ENCODE assay signal across 8 cellular contexts in the genomic region with DNA sequence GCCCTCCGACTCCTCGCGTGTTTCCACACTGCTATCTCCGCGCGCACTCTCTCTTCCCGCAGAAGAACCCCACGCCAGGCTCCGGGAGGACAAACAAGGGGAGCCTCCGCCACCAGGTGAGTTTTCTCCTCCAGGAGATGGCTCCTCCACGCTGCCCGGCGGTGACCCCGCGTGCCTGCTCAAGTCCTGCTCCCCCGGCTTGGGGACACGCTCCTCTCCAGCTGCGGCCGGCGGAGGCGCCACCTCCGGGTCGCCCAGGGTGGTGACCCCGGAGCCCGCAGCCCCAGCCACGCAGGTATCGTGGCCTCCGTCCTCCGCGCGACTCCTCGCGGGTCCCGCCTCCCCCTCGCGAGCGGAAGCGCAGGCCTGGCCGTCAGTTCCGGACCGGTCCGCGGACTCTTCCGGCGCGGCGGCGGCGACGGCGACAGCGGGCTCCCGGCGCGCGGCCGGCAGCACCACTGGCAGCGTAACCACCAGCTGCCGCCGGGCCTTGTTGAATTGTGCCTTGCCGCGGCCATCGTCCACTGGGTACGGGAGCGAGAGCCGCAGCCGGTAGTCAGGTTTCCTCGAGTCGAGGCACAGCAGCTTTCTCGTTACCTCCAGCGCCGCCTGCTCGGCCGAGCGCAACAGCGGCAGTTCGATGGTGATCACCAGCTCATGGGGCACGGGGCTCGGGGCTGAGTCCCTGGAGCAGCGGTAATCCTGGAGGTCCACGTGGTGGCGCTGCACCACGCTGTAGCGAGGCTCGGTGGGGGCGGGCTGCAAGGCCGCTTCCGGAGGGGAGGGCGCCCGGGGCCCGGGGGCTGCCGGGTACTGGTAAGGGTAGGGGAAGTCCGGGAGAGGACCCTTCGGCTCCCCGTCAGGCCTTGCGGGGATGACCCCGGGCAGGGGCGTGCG. TPM values are rescaled to one million over a fixed set of nuclear protein-coding genes. Genes with fewer than 3 reads are reported as not detected.
A peak's percentile ranks its signal among the peaks of the same experiment; 100 is the strongest.
DNase-seq lines count a peak whose midpoint lies in the region; ATAC-seq and TF ChIP-seq lines count a peak whose summit lies in the region.

No MANE protein-coding gene starts in this region.

- peak overlapping the region; percentile 93 for H3K27ac Mint-ChIP-seq in activated T-helper 17 cell treated with anti-CD3 and anti-CD28 coated beads, Interleukin-2, amount 50 U/mL, for 72 hours
- peak overlapping the region; percentile 95 to 97 (median 97) for H3K27ac Mint-ChIP-seq in nephron

- TF ChIP-seq CTCF in nephron (IDR thresholded peaks at IDR 0.05; ENCODE audit: unreplicated experiment in 3 of 3) = peak; percentile 78 to 94 (median 85)

- ATAC-seq in activated T-helper 17 cell treated with anti-CD3 and anti-CD28 coated beads, Interleukin-2, amount 50 U/mL, for 72 hours (replicated peaks) = peak; percentile 81
- ATAC-seq in stimulated activated naive CD8-positive, alpha-beta T cell treated with anti-CD3 and anti-CD28 coated beads, Interleukin-15, Interleukin-2, amounts not matched to agents 100 U/mL and 50 U/mL, for 24 hours = peak; percentile 89

- H3K27me3 Mint-ChIP-seq in activated T-helper 17 cell treated with anti-CD3 and anti-CD28 coated beads, Interleukin-2, amount 50 U/mL, for 72 hours = no peaks in the 10 kb centered on the region
- H3K27me3 Mint-ChIP-seq in nephron (ENCODE audit: low read depth) = no peaks in the 10 kb centered on the region

- H3K4me1 Mint-ChIP-seq in activated T-helper 17 cell treated with anti-CD3 and anti-CD28 coated beads, Interleukin-2, amount 50 U/mL, for 72 hours = peaks cover 21% of the 10 kb centered on the region
- H3K4me1 Mint-ChIP-seq in nephron = peaks cover 39% of the 10 kb centered on the region

- peak; percentile 97 for DNase-seq in ELR (ENCODE audit: low read depth)
- peak; percentile 74 for DNase-seq in GOT3 (lab: John Stamatoyannopoulos, UW)
- DNase-seq in LHCN-M2 (ENCODE audit: low read depth) = peak; percentile 93
- DNase-seq in RKO (ENCODE audit: low spot score) = peak; percentile 94
- DNase-seq in fibroblast of peridontal ligament (ENCODE audit: extremely low read depth) = peak; percentile 91
- DNase-seq in stimulated activated naive CD8-positive, alpha-beta T cell treated with anti-CD3 and anti-CD28 coated beads, Interleukin-15, Interleukin-2, amounts not matched to agents 100 U/mL and 50 U/mL, for 24 hours = peak; percentile 95

- peak overlapping the region; percentile 94 for H3K4me3 Mint-ChIP-seq in activated T-helper 17 cell treated with anti-CD3 and anti-CD28 coated beads, Interleukin-2, amount 50 U/mL, for 72 hours
- H3K4me3 Mint-ChIP-seq in nephron = peak overlapping the region; percentile 94 to 98 (median 94)

- no peaks in the 10 kb centered on the region for H3K9me3 Mint-ChIP-seq in activated T-helper 17 cell treated with anti-CD3 and anti-CD28 coated beads, Interleukin-2, amount 50 U/mL, for 72 hours
- H3K9me3 Mint-ChIP-seq in nephron = no peaks in the 10 kb centered on the region

- peaks cover 78% of the 10 kb centered on the region for H3K36me3 Mint-ChIP-seq in activated T-helper 17 cell treated with anti-CD3 and anti-CD28 coated beads, Interleukin-2, amount 50 U/mL, for 72 hours (ENCODE audit: low read depth)
- peaks cover 27% of the 10 kb centered on the region for H3K36me3 Mint-ChIP-seq in nephron (ENCODE audit: low read depth)

RNA-seq across cellular contexts. Expression of a gene that starts 1.1 kb away (rescaled TPM):
- 11.2 and 16.0 TPM in 2 replicates for total RNA-seq in LHCN-M2 (2014; rRNA removed)
- 2.8 TPM for polyA plus RNA-seq in LHCN-M2 (2012)
- total RNA-seq in activated T-helper 17 cell treated with anti-CD3 and anti-CD28 coated beads, Interleukin-2, amount 50 U/mL, for 72 hours = 10 to 100 TPM in 1 of 2 donors, 1 to 10 TPM in 1; 9.3 to 11.6 TPM

RNA-seq across cellular contexts. Expression of a gene that starts 13.3 kb away (rescaled TPM):
- 97.6 and 105 TPM in 2 replicates for total RNA-seq in LHCN-M2 (2014; rRNA removed)
- 29.5 TPM for polyA plus RNA-seq in LHCN-M2 (2012)
- total RNA-seq in activated T-helper 17 cell treated with anti-CD3 and anti-CD28 coated beads, Interleukin-2, amount 50 U/mL, for 72 hours = 10 to 100 TPM; 44.6 to 49.3 TPM

RNA-seq across cellular contexts. Expression of a gene that starts 13.5 kb away (rescaled TPM):
- total RNA-seq in LHCN-M2 (2014; rRNA removed) = 132 and 160 TPM in 2 replicates
- polyA plus RNA-seq in LHCN-M2 (2012) = 391 TPM
- 100 to 1,000 TPM; 182 to 184 TPM for total RNA-seq in activated T-helper 17 cell treated with anti-CD3 and anti-CD28 coated beads, Interleukin-2, amount 50 U/mL, for 72 hours

RNA-seq across cellular contexts. Expression of a gene that starts 35.2 kb away (rescaled TPM):
- total RNA-seq in LHCN-M2 (2014; rRNA removed) = 42.8 and 46.1 TPM in 2 replicates
- 23.4 TPM for polyA plus RNA-seq in LHCN-M2 (2012)
- 10 to 100 TPM; 29.6 to 62.2 TPM for total RNA-seq in activated T-helper 17 cell treated with anti-CD3 and anti-CD28 coated beads, Interleukin-2, amount 50 U/mL, for 72 hours

RNA-seq across cellular contexts. Expression of a gene that starts 47.7 kb away (rescaled TPM):
- total RNA-seq in LHCN-M2 (2014; rRNA removed) = 2,086 and 4,823 TPM in 2 replicates
- 4,196 TPM for polyA plus RNA-seq in LHCN-M2 (2012)
- total RNA-seq in activated T-helper 17 cell treated with anti-CD3 and anti-CD28 coated beads, Interleukin-2, amount 50 U/mL, for 72 hours = 1,000 to 10,000 TPM; 2,187 to 2,396 TPM

Comparison
In these comparisons a context has a peak if more than half of its experiments do, and no peak if none do; other contexts are left out.
1. Peak in every context shown above with its lines: DNase-seq and ATAC-seq.